Comparison of ENCODE assay signal across 16 cellular contexts in the genomic region with DNA sequence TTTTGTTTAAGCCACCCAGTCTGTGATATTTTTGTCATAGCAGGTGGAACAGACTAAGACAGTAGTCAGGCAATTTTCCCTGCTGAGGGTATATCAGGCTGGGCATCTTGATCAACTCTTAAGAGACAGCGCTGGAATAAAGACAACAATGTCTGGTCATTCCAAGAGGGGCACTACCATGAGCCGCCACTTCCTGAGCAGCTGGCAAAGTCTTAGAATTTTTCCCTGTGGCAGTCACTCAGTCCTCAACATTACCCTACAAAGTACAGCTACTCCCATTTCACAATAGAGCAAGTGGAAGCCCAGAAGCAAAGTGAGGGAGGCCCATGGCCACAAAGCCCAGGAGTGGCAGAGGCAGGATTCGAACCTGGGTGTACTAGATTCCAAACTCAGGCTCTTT.
DNase-seq lines count a peak whose midpoint lies in the region; ATAC-seq and TF ChIP-seq lines count a peak whose summit lies in the region.
"Had no signal": no experiment of that assay in that cellular context is flagged by ENCODE, and none has a peak within 500 bp of the region (broad histone marks: within the 10 kb centered on the region; RNA-seq: fewer than 3 reads in every experiment).

No MANE protein-coding gene starts in this region.

- peaks cover 85% of the 10 kb centered on the region for H3K36me3 Mint-ChIP-seq in MCF 10A (ENCODE audit: insufficient read depth, unreplicated experiment)

- peaks cover 14% of the 10 kb centered on the region for H3K4me1 ChIP-seq in mammary epithelial cell (ENCODE audit: insufficient read depth, low read length)
- peaks cover 43% of the 10 kb centered on the region for H3K4me1 ChIP-seq in Panc1 (ENCODE audit: control insufficient read depth, insufficient read depth, low read length)
- H3K4me1 ChIP-seq in tibial nerve, result peaks cover 0 to 25% (median 0%) of the 10 kb centered on the region in 4 donors

- H3K27me3 Mint-ChIP-seq in MCF 10A (ENCODE audit: insufficient read depth, unreplicated experiment), result no peaks in the 10 kb centered on the region

- no peak for TF ChIP-seq CTCF in MCF 10A (IDR thresholded peaks at IDR 0.05; ENCODE audit: unreplicated experiment)
- no peak for TF ChIP-seq CTCF in mammary epithelial cell (conservative IDR thresholded peaks at IDR 0.05 in 1 of 2, IDR thresholded peaks at IDR 0.05 in 1 of 2; ENCODE audit: extremely low read depth in 1 of 2, insufficient read depth in 1 of 2, low read depth in 1 of 2, low read length in 2 of 2)
- TF ChIP-seq CTCF in Panc1 (IDR thresholded peaks at IDR 0.05), result no peak
- no peak for TF ChIP-seq CTCF in tibial nerve (IDR thresholded peaks at IDR 0.05)
- no peak for TF ChIP-seq CTCF in lower leg skin (IDR thresholded peaks at IDR 0.05)

- H3K36me3 ChIP-seq in mammary epithelial cell (ENCODE audit: insufficient read depth, low read length) (no peaks in the 10 kb centered on the region), Panc1 (ENCODE audit: control insufficient read depth, insufficient read depth, low read length) (no peaks in the 10 kb centered on the region), tibial nerve (peaks cover 0 to 68% (median 5%) of the 10 kb centered on the region in 3 donors)

- H3K4me2 ChIP-seq in mammary epithelial cell (ENCODE audit: insufficient read depth, low read depth, low read length), result no peak overlapping the region
- H3K4me2 ChIP-seq: PC-9 had no signal

- H3K27ac Mint-ChIP-seq in MCF 10A (ENCODE audit: low read depth, unreplicated experiment), result no peak overlapping the region

- H3K79me2 ChIP-seq in mammary epithelial cell (ENCODE audit: insufficient read depth, low read length), result no peaks in the 10 kb centered on the region

- intact Hi-C loops in MCF 10A (cut with micrococcal nuclease) (no loop called here), mammary epithelial cell (cut with micrococcal nuclease) (loop anchor here (10.0 kb wide), 1 partner anchor 275 kb away; no protein-coding TSS in a partner anchor), Panc1 (cut with micrococcal nuclease; ENCODE audit: unreplicated experiment) (no loop called here), lower leg skin (cut with DNase I; ENCODE audit: low total_unique reads) (no loop called here)

- CTCF ChIA-PET in MCF 10A (lab: Yijun Ruan, JAX), result interaction anchor here (0.6 to 0.7 kb wide), 2 partner anchors 67 to 176 kb away, joined by 3 read pairs; no protein-coding TSS in a partner anchor
- CTCF ChIA-PET in mammary epithelial cell (lab: Charles Lee; ENCODE audit: low non-redundant PET), result no interaction called here
- CTCF ChIA-PET in Panc1 (lab: Charles Lee), result interaction anchor here (0.7 to 0.8 kb wide), 2 partner anchors 9 to 12 kb away, joined by 5 to 7 read pairs; no protein-coding TSS in a partner anchor

- TF ChIP-seq EP300 in tibial nerve (IDR thresholded peaks at IDR 0.05), result no peak

- H4K20me1 ChIP-seq in mammary epithelial cell (ENCODE audit: insufficient read depth, low read length), result no peaks in the 10 kb centered on the region

- no peaks in the 10 kb centered on the region for H3K9me3 Mint-ChIP-seq in MCF 10A (ENCODE audit: unreplicated experiment)

- WGBS in mammary epithelial cell (ENCODE audit: low coverage, missing lambda C conversion rate), result 84% methylated on average over 3 of the region's 3 CpGs
- 51 to 83% methylated on average over 3 of the region's 3 CpGs for WGBS in tibial nerve, 2 donors
- WGBS in lower leg skin, 2 donors, result 59 to 79% methylated on average over 3 of the region's 3 CpGs

- H3K4me1 Mint-ChIP-seq in MCF 10A (ENCODE audit: insufficient read depth, unreplicated experiment), result peaks cover 16% of the 10 kb centered on the region

- H3K4me3 ChIP-seq in mammary epithelial cell (replicated peaks in 1 of 3; ENCODE audit: insufficient read depth in 1 of 3, low read depth in 2 of 3, low read length in 3 of 3) (no peak overlapping the region), Panc1 (ENCODE audit: low read depth in 2 of 2, low read length in 2 of 2) (no peak overlapping the region), tibial nerve (no peak overlapping the region), lower leg skin (ENCODE audit: low read depth, poor library complexity, severe bottlenecking) (no peak overlapping the region)
- H3K4me3 ChIP-seq: PC-9, SJSA1 had no signal

- BruUV-seq in MCF 10A (replicated peaks; lab: Mats Ljungman, UMichigan) (no TSS peak), mammary epithelial cell (replicated peaks; lab: Mats Ljungman, UMichigan) (no TSS peak), Panc1 (replicated peaks; lab: Mats Ljungman, UMichigan) (no TSS peak)

- no peaks in the 10 kb centered on the region for H3K27me3 ChIP-seq in mammary epithelial cell (ENCODE audit: insufficient read depth, low read length)
- no peaks in the 10 kb centered on the region for H3K27me3 ChIP-seq in Panc1 (ENCODE audit: control insufficient read depth, insufficient read depth, low read length)
- no peaks in the 10 kb centered on the region for H3K27me3 ChIP-seq in tibial nerve
- H3K27me3 ChIP-seq: SJSA1 had no signal

- in situ Hi-C loops in mammary epithelial cell (cut with MboI; ENCODE audit: low sequenced_read_pairs in 2 of 2), result no loop called here
- in situ Hi-C loops in Panc1 (cut with HindIII; ENCODE audit: low pct_unique_long_range_greater_than_20kb, low sequenced_read_pairs), result no loop called here

- no peak overlapping the region for H3K4me3 Mint-ChIP-seq in MCF 10A (ENCODE audit: unreplicated experiment)

- ATAC-seq in Panc1 (no peak), HG03469 (IDR thresholded peaks at IDR 0.05; ENCODE audit: unreplicated experiment) (no peak), HG02759 (IDR thresholded peaks at IDR 0.05; ENCODE audit: unreplicated experiment) (no peak)

- no peak for TF ChIP-seq POLR2A in tibial nerve (IDR thresholded peaks at IDR 0.05)
- no peak for TF ChIP-seq POLR2A in lower leg skin (IDR thresholded peaks at IDR 0.05)

- no peak overlapping the region for H3K9ac ChIP-seq in mammary epithelial cell (ENCODE audit: insufficient read depth, low read length)

- dilution Hi-C loops in mammary epithelial cell (cut with HindIII; ENCODE audit: low sequenced_read_pairs), result no loop called here

- POLR2A ChIA-PET in MCF 10A (lab: Yijun Ruan, JAX) (no interaction called here), Panc1 (lab: Charles Lee) (interaction anchor here (0.6 to 1.0 kb wide), 2 partner anchors 56 to 73 kb away, joined by 3 to 8 read pairs; no protein-coding TSS in a partner anchor)

- H3K9me3 ChIP-seq in mammary epithelial cell (replicated peaks; ENCODE audit: insufficient read depth, low read length), result no peaks in the 10 kb centered on the region
- no peaks in the 10 kb centered on the region for H3K9me3 ChIP-seq in Panc1 (ENCODE audit: control insufficient read depth, insufficient read depth, low read depth, low read length)
- no peaks in the 10 kb centered on the region for H3K9me3 ChIP-seq in tibial nerve
- H3K9me3 ChIP-seq: SJSA1 had no signal

- peak; percentile 23 for DNase-seq in MCF 10A (ENCODE audit: unreplicated experiment)
- no peak for DNase-seq in mammary epithelial cell
- DNase-seq in Panc1 (ENCODE audit: low read depth, low spot score), result no peak
- DNase-seq in fibroblast of gingiva (ENCODE audit: low read depth), result peak; percentile 51
- DNase-seq in tibial nerve (ENCODE audit: low spot score in 2 of 2), result no peak
- DNase-seq in lower leg skin (ENCODE audit: low spot score in 2 of 2), result no peak
- DNase-seq: H7, Karpas-422, NCI-H1436, NCI-H2029, NCI-H2171 treated with DMSO at 0.1 percent for 48 hours, NCI-H446 treated with DMSO at 0.1 percent for 48 hours, PC-9 had no signal

- H3K27ac ChIP-seq in mammary epithelial cell (ENCODE audit: insufficient read depth, low read depth, low read length), result no peak overlapping the region
- peak overlapping the region; percentile 78 for H3K27ac ChIP-seq in Panc1 (ENCODE audit: low read length)
- H3K27ac ChIP-seq in tibial nerve, result peak overlapping the region in 3 of 4 donors; percentile 12 to 90 (median 83)
- H3K27ac ChIP-seq: PC-9, SJSA1 had no signal

- no peak overlapping the region for H2AFZ ChIP-seq in mammary epithelial cell (ENCODE audit: low read depth, low read length)
- H2AFZ ChIP-seq: PC-9 had no signal

Comparison
In these comparisons a context has a peak if more than half of its experiments do, and no peak if none do; other contexts are left out.
1. DNase-seq: peak in MCF 10A (single experiment) and fibroblast of gingiva (single experiment); none in mammary epithelial cell (single experiment), Panc1 (single experiment), tibial nerve (0 of 2) and lower leg skin (0 of 2).